ENCODE assay signal across 5 cellular contexts in the genomic region with DNA sequence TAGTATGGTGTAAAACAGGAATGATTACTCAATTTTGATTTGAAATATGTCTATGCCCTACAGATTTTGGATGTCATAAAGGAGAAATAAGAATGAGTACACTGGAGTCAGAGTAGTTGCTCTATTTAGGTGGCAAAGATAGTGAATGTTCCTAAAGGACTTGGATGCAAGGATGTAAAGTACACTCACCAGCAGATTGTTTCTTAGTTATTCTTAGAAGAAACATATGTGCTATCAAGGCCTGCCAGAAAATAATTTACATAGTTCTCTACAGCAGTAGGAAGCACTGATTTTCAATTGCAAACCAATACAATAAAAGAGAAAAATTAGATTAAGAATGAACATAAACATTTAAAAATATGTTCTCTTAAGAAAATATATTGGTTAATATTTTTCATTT.
"Had no signal": no experiment of that assay in that cellular context is flagged by ENCODE, and none has a peak within 500 bp of the region (broad histone marks: within the 10 kb centered on the region; RNA-seq: fewer than 3 reads in every experiment).

No MANE protein-coding gene starts in this region.

- H3K9me3 Mint-ChIP-seq: GM23338 had no signal

- H3K27ac Mint-ChIP-seq: GM23338, H9 had no signal

- ATAC-seq: GM23338, K562 had no signal

- DNase-seq: H9, HCEC 1CT, IMR-90 had no signal

- H3K4me3 Mint-ChIP-seq: GM23338, H9 had no signal

- H3K4me1 Mint-ChIP-seq: GM23338, H9 had no signal
